19 cellular contexts compared by ENCODE assay signal in genomic region chr3:113594066-113594465, GRCh38.
"Had no signal": no experiment of that assay in that cellular context is flagged by ENCODE, and none has a peak within 500 bp of the region (broad histone marks: within the 10 kb centered on the region; RNA-seq: fewer than 3 reads in every experiment).

No MANE protein-coding gene starts in this region.

- H3K4me1 ChIP-seq: adrenal gland, pancreas, tibial artery had no signal

- H3K9me3 ChIP-seq: adrenal gland, pancreas, tibial artery had no signal

- DNase-seq: activated CD4-positive, alpha-beta memory T cell treated with anti-CD3 and anti-CD28 coated beads, Interleukin-2, amount 10 ng/mL, durations not matched to agents 7 days and 5 days; activated CD4-positive, alpha-beta T cell treated with anti-CD3 and anti-CD28 coated beads for 4 hours; activated effector memory CD4-positive, alpha-beta T cell treated with anti-CD3 and anti-CD28 coated beads, Interleukin-2, amount 50 U/mL, for 16 hours; activated T-cell treated with anti-CD3 and anti-CD28 coated beads, Interleukin-2, amount 50 U/mL, for 24 hours; adrenal gland; head of caudate nucleus; left cardiac atrium; midbrain; pancreas; retina; stimulated activated CD4-positive, alpha-beta T cell treated with anti-CD3 and anti-CD28 coated beads, Interleukin-15, amount 100 ng/mL, for 24 hours; stimulated activated CD4-positive, alpha-beta T cell treated with anti-CD3 and anti-CD28 coated beads, Interleukin-4, amount 100 ng/mL, for 1 hour; stimulated activated naive CD4-positive, alpha-beta T cell; tibial artery had no signal

- H3K27me3 ChIP-seq: adrenal gland, pancreas, tibial artery had no signal

- FAIRE-seq: frontal cortex, pancreas, urothelium cell line had no signal

- ATAC-seq: left cardiac atrium, pancreas, WTC11 had no signal

- H3K36me3 ChIP-seq: adrenal gland, pancreas, tibial artery had no signal

- H3K4me3 ChIP-seq: adrenal gland, lung, pancreas, skin epidermis, tibial artery had no signal

- H3K27ac ChIP-seq: adrenal gland, pancreas, skin epidermis, tibial artery had no signal
